ENCODE assay signal across 8 cellular contexts in genomic region chr7:74173866-74174605, GRCh38. TPM values are rescaled to one million over a fixed set of nuclear protein-coding genes. Genes with fewer than 3 reads are reported as not detected.
DNase-seq lines count a peak whose midpoint lies in the region; ATAC-seq and TF ChIP-seq lines count a peak whose summit lies in the region.

Gene EIF4H (plus strand): TSS chr7:74174356. CDS start chr7:74174384, 28 bp downstream.

- DNase-seq in DMS153 treated with DMSO at 0.1 percent for 48 hours (lab: John Stamatoyannopoulos, UW; ENCODE audit: unreplicated experiment) (peak; percentile 72), KBM-7 (peak; percentile 94), PC-9 (peak; percentile 75 to 99), erythroblast (lab: John Stamatoyannopoulos, UW) (peak; percentile 98)
- DNase-seq in activated T-cell treated with anti-CD3 and anti-CD28 coated beads, Interleukin-2, amount 50 U/mL, for 1 hour, result peak; percentile 98
- peak; percentile 87 to 90 for DNase-seq in stimulated activated CD8-positive, alpha-beta memory T cell treated with anti-CD3 and anti-CD28 coated beads, Interleukin-4, amount 100 ng/mL, for 4 hours (ENCODE audit: low read depth in 2 of 2, low spot score in 1 of 2)

- in situ Hi-C loops in KBM-7 (cut with MboI; ENCODE audit: low pct_unique_long_range_greater_than_20kb, low sequenced_read_pairs), result no loop called here

- peaks cover 43% of the 10 kb centered on the region for H4K20me1 ChIP-seq in PC-9 (ENCODE audit: insufficient read depth)

- H3K4me1 ChIP-seq in PC-9 (replicated peaks; ENCODE audit: insufficient read depth) (peaks cover 37% of the 10 kb centered on the region), mucosa of rectum (ENCODE audit: control insufficient read depth in 2 of 2, insufficient read depth in 2 of 2, low read length in 2 of 2) (peaks cover 26 to 31% of the 10 kb centered on the region in 2 donors)

- H3K27me3 ChIP-seq in PC-9 (ENCODE audit: insufficient read depth, low read depth) (no peaks in the 10 kb centered on the region), mucosa of rectum (ENCODE audit: control insufficient read depth in 2 of 2, insufficient read depth in 2 of 2, low read length in 2 of 2) (no peaks in the 10 kb centered on the region)

- no peaks in the 10 kb centered on the region for H3K9me3 ChIP-seq in PC-9 (ENCODE audit: insufficient read depth, low read depth)
- no peaks in the 10 kb centered on the region for H3K9me3 ChIP-seq in mucosa of rectum (ENCODE audit: control insufficient read depth in 2 of 2, low read length in 2 of 2)

- POLR2A ChIA-PET in PC-9 (lab: Charles Lee; ENCODE audit: unreplicated experiment), result interaction anchor here (0.6 kb wide), 3 partner anchors 45 to 97 kb away, joined by 3 to 4 read pairs (median 3); no protein-coding TSS in a partner anchor

- peak within 1 kb of the TSS; percentile 77 for H3K27ac ChIP-seq in PC-9
- peak within 1 kb of the TSS; percentile 89 to 98 for H3K27ac ChIP-seq in mucosa of rectum (ENCODE audit: low read depth in 2 of 2, low read length in 2 of 2)

- BruUV-seq in PC-9 (replicated peaks; lab: Mats Ljungman, UMichigan), result TSS peak; percentile 68

- H3K79me2 ChIP-seq in PC-9 (ENCODE audit: low read depth), result peaks cover 54% of the 10 kb centered on the region

- TF ChIP-seq CTCF in PC-9 (conservative IDR thresholded peaks at IDR 0.05), result no peak

- intact Hi-C loops in PC-9 (cut with micrococcal nuclease; ENCODE audit: unreplicated experiment), result loop anchor here (1.0 to 2.0 kb wide), 3 partner anchors 41 to 89 kb away; no protein-coding TSS in a partner anchor

- peak within 1 kb of the TSS; percentile 98 for H3K4me2 ChIP-seq in PC-9

- H3F3A ChIP-seq in PC-9 (ENCODE audit: insufficient read depth, low read depth), result peaks cover 31% of the 10 kb centered on the region

- peak within 1 kb of the TSS; percentile 84 for H2AFZ ChIP-seq in PC-9

- H3K9me2 ChIP-seq in PC-9 (ENCODE audit: insufficient read depth), result no peaks in the 10 kb centered on the region

- CTCF ChIA-PET in PC-9 (lab: Charles Lee), result interaction anchor here (0.6 to 1.0 kb wide), 2 partner anchors 9 to 90 kb away, joined by 3 to 5 read pairs; no protein-coding TSS in a partner anchor

- ATAC-seq in GM21717 (IDR thresholded peaks at IDR 0.05; ENCODE audit: unreplicated experiment), result peak; percentile 80

- H3K4me3 ChIP-seq in PC-9 (peak within 1 kb of the TSS; percentile 92), mucosa of rectum (ENCODE audit: low read length in 2 of 2) (peak within 1 kb of the TSS; percentile 62 to 93)

- TF ChIP-seq POLR2A in erythroblast (IDR thresholded peaks at IDR 0.05; ENCODE audit: low read length), result peak; percentile 93

- H3K9ac ChIP-seq in mucosa of rectum (ENCODE audit: low read depth in 1 of 2, low read length in 2 of 2), result peak within 1 kb of the TSS; percentile 94 to 98

- H3K36me3 ChIP-seq in PC-9 (ENCODE audit: low read depth) (peaks cover 30% of the 10 kb centered on the region), mucosa of rectum (ENCODE audit: control insufficient read depth in 2 of 2, insufficient read depth in 2 of 2, low read length in 2 of 2) (peaks cover 7 to 10% of the 10 kb centered on the region in 2 donors)

RNA-seq across cellular contexts. Expression of gene EIF4H, which starts in this region (rescaled TPM):
- total RNA-seq in PC-9 (2021), result 315 and 459 TPM in 2 replicates

Comparison
In these comparisons a context has a peak if more than half of its experiments do, and no peak if none do; other contexts are left out.
1. Peak in every context shown above with its lines: DNase-seq, ATAC-seq, H3K4me3 ChIP-seq and H3K27ac ChIP-seq.